1 cellular context compared by ENCODE assay signal in genomic region chr12:57693659-57694458, GRCh38.
TF ChIP-seq lines count a peak whose summit lies in the region.

OS9 (plus strand) TSS chr12:57694132; CDS start chr12:57694162, 30 bp downstream.

TF ChIP-seq in A549, 52 proteins besides CTCF, POLR2A, EP300 and RAD21 (continued from another document):
- TF ChIP-seq POLR2AphosphoS2 (conservative IDR thresholded peaks at IDR 0.05; ENCODE audit: low read length), result no peak
